Comparison of ENCODE assay signal across 1 cellular context in genomic region chr16:68378436-68379415, GRCh38.
TF ChIP-seq lines count a peak whose summit lies in the region.

No MANE protein-coding gene starts in this region.

TF ChIP-seq in GM23338, 12 proteins besides CTCF, POLR2A, EP300 and RAD21 (continued from another document):
- TF ChIP-seq ZNF462 (CRISPR knock-in tag; IDR thresholded peaks at IDR 0.05): no peak
